9 cellular contexts compared by ENCODE assay signal in the genomic region with DNA sequence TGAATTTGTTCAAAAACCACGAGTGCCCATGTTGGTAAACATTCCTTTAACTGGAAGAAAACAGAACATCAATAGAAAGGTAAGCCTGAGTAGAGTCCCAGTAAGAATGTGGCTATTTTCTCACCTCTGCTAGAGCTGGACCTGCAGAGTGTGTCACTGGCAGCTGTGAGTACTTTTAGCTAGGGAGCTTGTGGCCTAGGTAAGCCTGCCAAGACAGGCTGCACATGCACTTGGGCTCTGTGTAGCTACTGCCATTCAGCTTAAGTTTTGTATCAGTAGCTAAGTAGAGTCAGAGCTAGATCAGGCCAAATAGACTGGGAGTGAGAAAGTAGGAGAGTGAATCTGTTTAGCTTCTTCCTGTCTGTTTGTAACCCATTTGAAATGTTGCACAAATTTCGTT. TPM values are rescaled to one million over a fixed set of nuclear protein-coding genes. Genes with fewer than 3 reads are reported as not detected.
A peak's percentile ranks its signal among the peaks of the same experiment; 100 is the strongest.
DNase-seq lines count a peak whose midpoint lies in the region; ATAC-seq, FAIRE-seq and TF ChIP-seq lines count a peak whose summit lies in the region.
"Had no signal": no experiment of that assay in that cellular context is flagged by ENCODE, and none has a peak within 500 bp of the region (broad histone marks: within the 10 kb centered on the region; RNA-seq: fewer than 3 reads in every experiment).

No MANE protein-coding gene starts in this region.

- FAIRE-seq in GM19239 (lab: Jason Lieb, UNC), result peak; percentile 86

- H3K4me2 ChIP-seq in BLaER1 treated with 17β-estradiol and CSF1 and Interleukin-3, amounts not matched to agents 10 nM and 100 nM, result peak overlapping the region; percentile 46 to 89 (median 72)

- no peak overlapping the region for H3K4me3 ChIP-seq in BLaER1 treated with 17β-estradiol and CSF1 and Interleukin-3, amounts not matched to agents 10 nM and 100 nM
- no peak overlapping the region for H3K4me3 ChIP-seq in heart right ventricle

- peak overlapping the region in 3 of 11 experiments; percentile 34 to 51 (median 43); a peak in 6 of 22 replicates for H3K9ac ChIP-seq in BLaER1 treated with 17β-estradiol and CSF1 and Interleukin-3, amounts not matched to agents 10 nM and 100 nM

- H3K4me1 ChIP-seq in BLaER1 treated with 17β-estradiol and CSF1 and Interleukin-3, amounts not matched to agents 10 nM and 100 nM, result peaks cover 15 to 86% (median 23%) of the 10 kb centered on the region in 10 experiments
- peaks cover 0 to 36% (median 18%) of the 10 kb centered on the region in 9 donors for H3K4me1 ChIP-seq in heart right ventricle

- H3K9me3 ChIP-seq in BLaER1 treated with 17β-estradiol and CSF1 and Interleukin-3, amounts not matched to agents 10 nM and 100 nM (replicated peaks in 1 of 11), result peaks cover 0 to 5% (median 0%) of the 10 kb centered on the region in 11 experiments; a peak in 2 of 22 replicates
- H3K9me3 ChIP-seq in heart right ventricle, result no peaks in the 10 kb centered on the region

- peak; percentile 39 to 91 (median 75) for ATAC-seq in heart right ventricle

- no peak for TF ChIP-seq CTCF in heart right ventricle (IDR thresholded peaks at IDR 0.05)

- H3K36me3 ChIP-seq in BLaER1 treated with 17β-estradiol and CSF1 and Interleukin-3, amounts not matched to agents 10 nM and 100 nM, result peaks cover 0 to 65% (median 8%) of the 10 kb centered on the region in 11 experiments; a peak in 10 of 22 replicates
- no peaks in the 10 kb centered on the region for H3K36me3 ChIP-seq in heart right ventricle

- whole genome bisulfite sequencing in heart right ventricle, 2 donors, result 30 to 37% methylated on average over 2 of the region's 2 CpGs

- H3K27me3 ChIP-seq in BLaER1 treated with 17β-estradiol and CSF1 and Interleukin-3, amounts not matched to agents 10 nM and 100 nM, result no peaks in the 10 kb centered on the region
- H3K27me3 ChIP-seq in heart right ventricle, result no peaks in the 10 kb centered on the region

- intact Hi-C loops in heart right ventricle (cut with DNase I), result no loop called here

- peaks cover 80 to 100% (median 100%) of the 10 kb centered on the region in 11 experiments for H4K20me1 ChIP-seq in BLaER1 treated with 17β-estradiol and CSF1 and Interleukin-3, amounts not matched to agents 10 nM and 100 nM

- DNase-seq in GM19239 (ENCODE audit: insufficient read length, low spot score) (no peak), LHCN-M2 (ENCODE audit: low read depth) (peak; percentile 18), heart right ventricle (peak in 1 of 2 donors; percentile 11), NCI-H345 treated with DMSO at 0.1 percent for 48 hours (lab: John Stamatoyannopoulos, UW; ENCODE audit: unreplicated experiment) (no peak)
- DNase-seq in activated effector memory CD4-positive, alpha-beta T cell treated with Interleukin-2 at 50 U/mL for 16 hours, result no peak
- DNase-seq in central memory CD4-positive, alpha-beta T cell, result no peak
- DNase-seq in activated CD4-positive, alpha-beta T cell treated with anti-CD3 and anti-CD28 coated beads for 4 hours, result no peak
- DNase-seq: glutamatergic neuron had no signal

- H3K27ac ChIP-seq in BLaER1 treated with 17β-estradiol and CSF1 and Interleukin-3, amounts not matched to agents 10 nM and 100 nM, result peak overlapping the region in 10 of 11 experiments; percentile 15 to 56 (median 32); a peak in 10 of 22 replicates
- H3K27ac ChIP-seq in heart right ventricle, result peak overlapping the region in 3 of 10 donors; percentile 13 to 34 (median 15)

RNA-seq across cellular contexts. Expression of a gene that starts 35.3 kb away (rescaled TPM):
- total RNA-seq in LHCN-M2 (2014; rRNA removed) (104 and 133 TPM in 2 replicates), heart right ventricle (10 to 100 TPM; 34.6 to 59.1 (median 38.1) TPM)
- polyA plus RNA-seq in LHCN-M2 (2012), result 28.0 TPM
- polyA plus RNA-seq in heart right ventricle, result 10 to 100 TPM; 10.1 to 49.0 TPM
